In the genomic region with DNA sequence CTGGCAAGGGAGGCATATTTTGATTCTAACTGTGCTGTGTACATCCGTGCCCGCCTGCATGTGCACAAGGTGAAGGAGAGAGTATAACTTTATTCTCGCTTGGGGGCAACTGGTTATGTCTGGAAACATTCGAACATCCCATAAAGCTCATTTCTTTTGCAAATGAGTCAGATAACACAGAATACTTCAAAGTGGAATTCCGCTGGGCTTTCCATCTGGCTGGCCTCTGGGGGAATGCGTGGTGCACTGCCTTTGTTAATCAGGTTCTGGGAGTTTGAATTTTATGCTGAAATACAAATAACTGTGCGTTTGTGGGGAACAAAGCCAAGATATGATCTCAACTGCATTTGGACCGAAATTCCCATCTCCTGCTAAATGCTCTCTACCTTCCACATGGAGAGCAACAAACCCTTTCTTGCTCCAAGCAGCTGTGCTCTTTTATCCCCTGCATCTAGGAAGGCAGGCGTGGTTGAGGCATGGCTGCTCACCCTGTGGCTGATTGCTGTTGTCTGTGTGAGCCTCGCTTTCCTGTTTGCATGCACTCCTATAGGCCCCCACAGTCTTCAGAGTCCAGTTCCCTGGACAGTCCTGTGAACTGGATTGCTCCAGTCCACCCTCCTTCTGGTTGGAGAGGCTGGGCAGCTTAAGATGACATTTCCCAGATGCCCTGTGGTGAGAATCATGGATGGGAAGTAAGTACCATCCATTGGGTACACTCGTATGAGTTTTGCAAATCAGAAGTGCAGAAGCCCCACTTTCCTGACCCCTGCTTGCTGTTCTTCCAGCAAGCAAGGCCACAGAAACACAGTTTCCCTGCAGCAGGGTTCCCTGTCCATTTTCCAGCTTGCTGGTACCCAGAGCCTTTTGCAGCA, we compare ENCODE assay signal across 15 cellular contexts.
DNase-seq lines count a peak whose midpoint lies in the region; ATAC-seq and TF ChIP-seq lines count a peak whose summit lies in the region.
"Had no signal": no experiment of that assay in that cellular context is flagged by ENCODE, and none has a peak within 500 bp of the region (broad histone marks: within the 10 kb centered on the region; RNA-seq: fewer than 3 reads in every experiment).

No MANE protein-coding gene starts in this region.

- intact Hi-C loops in right cardiac atrium (cut with DNase I) (no loop called here), vagina (cut with DNase I) (no loop called here)

- TF ChIP-seq POLR2A in vagina (IDR thresholded peaks at IDR 0.05), result no peak

- H3K4me1 ChIP-seq in cardiac muscle cell (ENCODE audit: low read depth), result peaks cover 29% of the 10 kb centered on the region
- peaks cover 2% of the 10 kb centered on the region for H3K4me1 ChIP-seq in right cardiac atrium (ENCODE audit: control insufficient read depth, insufficient read depth, low read length)
- peaks cover 25% of the 10 kb centered on the region for H3K4me1 ChIP-seq in hepatocyte (ENCODE audit: insufficient read depth)
- peaks cover 9% of the 10 kb centered on the region for H3K4me1 ChIP-seq in vagina
- H3K4me1 ChIP-seq: colonic mucosa had no signal

- H3K9me3 ChIP-seq in cardiac muscle cell (ENCODE audit: low read depth), result no peaks in the 10 kb centered on the region
- no peaks in the 10 kb centered on the region for H3K9me3 ChIP-seq in right cardiac atrium (ENCODE audit: control insufficient read depth, low read length)
- H3K9me3 ChIP-seq in hepatocyte (ENCODE audit: low read depth), result no peaks in the 10 kb centered on the region
- H3K9me3 ChIP-seq in vagina, result no peaks in the 10 kb centered on the region
- H3K9me3 ChIP-seq: colonic mucosa had no signal

- CTCF ChIA-PET in HEK293T (lab: Yijun Ruan, JAX), result no interaction called here

- H3K27ac ChIP-seq in cardiac muscle cell, result peak overlapping the region; percentile 62
- no peak overlapping the region for H3K27ac ChIP-seq in right cardiac atrium (ENCODE audit: low read length)
- H3K27ac ChIP-seq in hepatocyte, result no peak overlapping the region
- no peak overlapping the region for H3K27ac ChIP-seq in vagina
- H3K27ac ChIP-seq: colonic mucosa had no signal

- peak overlapping the region; percentile 23 for H3K4me2 ChIP-seq in hepatocyte

- no peaks in the 10 kb centered on the region for H4K20me1 ChIP-seq in hepatocyte (ENCODE audit: insufficient read depth, poor library complexity, severe bottlenecking)

- 37% methylated on average over 11 of the region's 11 CpGs for whole genome bisulfite sequencing in right cardiac atrium
- 40% methylated on average over 11 of the region's 11 CpGs for WGBS in hepatocyte (ENCODE audit: low lambda C conversion rate, missing lambda C conversion rate)

- H3K4me3 ChIP-seq in cardiac muscle cell, result no peak overlapping the region
- no peak overlapping the region for H3K4me3 ChIP-seq in right cardiac atrium (ENCODE audit: low read length)
- H3K4me3 ChIP-seq in hepatocyte, result no peak overlapping the region
- no peak overlapping the region for H3K4me3 ChIP-seq in vagina
- H3K4me3 ChIP-seq: colonic mucosa had no signal

- TF ChIP-seq CTCF in cardiac muscle cell (IDR thresholded peaks at IDR 0.05; ENCODE audit: low read depth, low read length) (no peak), hepatocyte (IDR thresholded peaks at IDR 0.05; ENCODE audit: poor library complexity) (no peak), vagina (IDR thresholded peaks at IDR 0.05) (no peak)

- H3K9me2 ChIP-seq in hepatocyte (replicated peaks; ENCODE audit: insufficient read depth), result no peaks in the 10 kb centered on the region

- ATAC-seq in right cardiac atrium (no peak), GM19023 (IDR thresholded peaks at IDR 0.05; ENCODE audit: unreplicated experiment) (no peak), GM21825 (IDR thresholded peaks at IDR 0.05; ENCODE audit: unreplicated experiment) (no peak)
- ATAC-seq: activated CD8-positive, alpha-beta T cell treated with anti-CD3 and anti-CD28 coated beads, Interleukin-2, amount 10 ng/mL, durations not matched to agents 7 days and 5 days; stimulated activated effector memory CD8-positive, alpha-beta T cell treated with anti-CD3 and anti-CD28 coated beads, Interleukin-12 subunit alpha, Interleukin-12 subunit beta, amount 100 ng/mL, for 72 hours had no signal

- DNase-seq in cardiac muscle cell (ENCODE audit: low read depth in 1 of 2, low spot score in 1 of 2) (peak; percentile 22 to 39), right cardiac atrium (no peak), RPMI7951 (ENCODE audit: low read depth) (peak; percentile 94), hepatocyte (ENCODE audit: low spot score) (peak; percentile 25), vagina (ENCODE audit: extremely low spot score in 2 of 2) (peak; percentile 44 to 82), HEK293T (ENCODE audit: extremely low spot score) (no peak)
- DNase-seq: activated naive CD4-positive, alpha-beta T cell treated with anti-CD3 and anti-CD28 coated beads for 36 hours; colonic mucosa; HCEC 1CT; NCI-H345; stimulated activated CD4-positive, alpha-beta T cell treated with anti-CD3 and anti-CD28 coated beads, Interleukin-2, amount 100 ng/mL, for 48 hours had no signal

- H2AFZ ChIP-seq in hepatocyte, result no peak overlapping the region

- POLR2A ChIA-PET in HEK293T (lab: Yijun Ruan, JAX), result interaction anchor here (1.0 kb wide), 1 partner anchor 11 kb away, joined by 3 read pairs; no protein-coding TSS in a partner anchor

- H3K27me3 ChIP-seq in cardiac muscle cell (no peaks in the 10 kb centered on the region), right cardiac atrium (ENCODE audit: control insufficient read depth, insufficient read depth) (no peaks in the 10 kb centered on the region), hepatocyte (no peaks in the 10 kb centered on the region), vagina (no peaks in the 10 kb centered on the region)
- H3K27me3 ChIP-seq: colonic mucosa had no signal

- H3K79me2 ChIP-seq in hepatocyte, result no peaks in the 10 kb centered on the region

- H3K36me3 ChIP-seq in cardiac muscle cell (no peaks in the 10 kb centered on the region), hepatocyte (replicated peaks; ENCODE audit: insufficient read depth, low read depth) (no peaks in the 10 kb centered on the region), vagina (no peaks in the 10 kb centered on the region)
- H3K36me3 ChIP-seq: colonic mucosa had no signal

TF ChIP-seq in HEK293T, 16 proteins besides CTCF, POLR2A, EP300 and RAD21:
- no peak for TF ChIP-seq PKNOX1 (IDR thresholded peaks at IDR 0.05)
- TF ChIP-seq LEF1 (IDR thresholded peaks at IDR 0.05; ENCODE audit: borderline replicate concordance), result no peak
- TF ChIP-seq CTBP1 (IDR thresholded peaks at IDR 0.05; ENCODE audit: borderline replicate concordance), result no peak
- no peak for TF ChIP-seq NFRKB (IDR thresholded peaks at IDR 0.05)
- no peak for TF ChIP-seq SP1 (IDR thresholded peaks at IDR 0.05)
- no peak for TF ChIP-seq FOXM1 (IDR thresholded peaks at IDR 0.05; ENCODE audit: borderline replicate concordance)
- no peak for TF ChIP-seq ARNT (IDR thresholded peaks at IDR 0.05)
- no peak for TF ChIP-seq SUZ12 (IDR thresholded peaks at IDR 0.05)
- TF ChIP-seq ZNF384 (IDR thresholded peaks at IDR 0.05), result no peak
- no peak for TF ChIP-seq L3MBTL2 (conservative IDR thresholded peaks at IDR 0.05)
- TF ChIP-seq FOXK2 (IDR thresholded peaks at IDR 0.05), result no peak
- TF ChIP-seq BHLHE40 (IDR thresholded peaks at IDR 0.05; ENCODE audit: borderline replicate concordance), result no peak
- no peak for TF ChIP-seq FOXA1 (IDR thresholded peaks at IDR 0.05)
- no peak for TF ChIP-seq HDGF (IDR thresholded peaks at IDR 0.05; ENCODE audit: borderline replicate concordance)
- no peak for TF ChIP-seq ELF4 (IDR thresholded peaks at IDR 0.05)
- TF ChIP-seq TARDBP (IDR thresholded peaks at IDR 0.05), result no peak

Comparison
In these comparisons a context has a peak if more than half of its experiments do, and no peak if none do; other contexts are left out.
1. DNase-seq: peak in cardiac muscle cell (2 of 2), RPMI7951 (single experiment), hepatocyte (single experiment) and vagina (2 of 2); none in right cardiac atrium (0 of 3) and HEK293T (single experiment).